In genomic region chr10:21372651-21373410, GRCh38 we compare ENCODE assay signal across 9 cellular contexts.
DNase-seq lines count a peak whose midpoint lies in the region; ATAC-seq and TF ChIP-seq lines count a peak whose summit lies in the region.
"Had no signal": no experiment of that assay in that cellular context is flagged by ENCODE, and none has a peak within 500 bp of the region (broad histone marks: within the 10 kb centered on the region; RNA-seq: fewer than 3 reads in every experiment).

No MANE protein-coding gene starts in this region.

- no peaks in the 10 kb centered on the region for H3K79me2 ChIP-seq in OCI-LY7 (ENCODE audit: insufficient read depth, low read depth, low read length)
- no peaks in the 10 kb centered on the region for H3K79me2 ChIP-seq in hepatocyte

- H3K27ac Mint-ChIP-seq in activated naive CD8-positive, alpha-beta T cell treated with anti-CD3 and anti-CD28 coated beads for 36 hours = peak overlapping the region; percentile 77
- H3K27ac Mint-ChIP-seq in stimulated activated effector memory CD8-positive, alpha-beta T cell treated with anti-CD3 and anti-CD28 coated beads, Interleukin-12 subunit alpha, Interleukin-12 subunit beta, amount 100 ng/mL, for 72 hours = no peak overlapping the region

- H3K27me3 ChIP-seq in hepatocyte = no peaks in the 10 kb centered on the region

- no peaks in the 10 kb centered on the region for H3K27me3 Mint-ChIP-seq in activated naive CD8-positive, alpha-beta T cell treated with anti-CD3 and anti-CD28 coated beads for 36 hours

- no peak overlapping the region for H3K4me2 ChIP-seq in OCI-LY7 (ENCODE audit: low read length)
- peak overlapping the region; percentile 45 for H3K4me2 ChIP-seq in hepatocyte

- H3K9me3 ChIP-seq in OCI-LY7 (ENCODE audit: low read length) = no peaks in the 10 kb centered on the region
- H3K9me3 ChIP-seq in hepatocyte (ENCODE audit: low read depth) = no peaks in the 10 kb centered on the region

- H3K27ac ChIP-seq in OCI-LY7 (ENCODE audit: low read depth, low read length, poor library complexity, severe bottlenecking) (no peak overlapping the region), hepatocyte (peak overlapping the region; percentile 31)

- CTCF ChIA-PET in OCI-LY7 (lab: Charles Lee; ENCODE audit: unreplicated experiment) = interaction anchor here (0.5 kb wide), 1 partner anchor 899 kb away, joined by 3 read pairs; no protein-coding TSS in a partner anchor

- TF ChIP-seq CTCF in OCI-LY7 (conservative IDR thresholded peaks at IDR 0.05; ENCODE audit: low read length) (no peak), hepatocyte (IDR thresholded peaks at IDR 0.05; ENCODE audit: poor library complexity) (no peak)

- whole genome bisulfite sequencing in hepatocyte (ENCODE audit: low lambda C conversion rate, missing lambda C conversion rate) = 67% methylated on average over 4 of the region's 4 CpGs

- BruUV-seq in OCI-LY7 (replicated peaks; lab: Mats Ljungman, UMichigan) = no TSS peak

- DNase-seq in SKM-1 treated with dmso at 0.1 percent for 144 hours (lab: John Stamatoyannopoulos, UW; ENCODE audit: unreplicated experiment) = peak; percentile 10
- DNase-seq in SKM-1 (lab: John Stamatoyannopoulos, UW; ENCODE audit: unreplicated experiment) = no peak
- peak; percentile 27 for DNase-seq in OCI-LY7 (ENCODE audit: low spot score)
- DNase-seq in activated naive CD8-positive, alpha-beta T cell treated with anti-CD3 and anti-CD28 coated beads for 36 hours = peak; percentile 24
- peak; percentile 66 for DNase-seq in hepatocyte (ENCODE audit: low spot score)
- DNase-seq in stimulated activated effector memory CD8-positive, alpha-beta T cell treated with anti-CD3 and anti-CD28 coated beads, Interleukin-12 subunit alpha, Interleukin-12 subunit beta, amount 100 ng/mL, for 72 hours (ENCODE audit: low spot score in 2 of 2) = no peak
- no peak for DNase-seq in globus pallidus (ENCODE audit: low spot score)
- DNase-seq: naive B cell had no signal

- no peaks in the 10 kb centered on the region for H3K4me1 ChIP-seq in OCI-LY7 (ENCODE audit: insufficient read depth, low read length, poor library complexity, severe bottlenecking)
- H3K4me1 ChIP-seq in hepatocyte (ENCODE audit: insufficient read depth) = peaks cover 17% of the 10 kb centered on the region

- H3K4me3 ChIP-seq in OCI-LY7 (ENCODE audit: low read depth, low read length, poor library complexity, severe bottlenecking) (no peak overlapping the region), hepatocyte (no peak overlapping the region)

- POLR2A ChIA-PET in OCI-LY7 (lab: Charles Lee) = interaction anchor here (0.5 kb wide), 1 partner anchor 50 kb away, joined by 3 read pairs; no protein-coding TSS in a partner anchor

- H3K4me1 Mint-ChIP-seq in activated naive CD8-positive, alpha-beta T cell treated with anti-CD3 and anti-CD28 coated beads for 36 hours = peaks cover 10% of the 10 kb centered on the region
- no peaks in the 10 kb centered on the region for H3K4me1 Mint-ChIP-seq in stimulated activated effector memory CD8-positive, alpha-beta T cell treated with anti-CD3 and anti-CD28 coated beads, Interleukin-12 subunit alpha, Interleukin-12 subunit beta, amount 100 ng/mL, for 72 hours

- H4K20me1 ChIP-seq in OCI-LY7 (ENCODE audit: insufficient read depth, low read length) (no peaks in the 10 kb centered on the region), hepatocyte (ENCODE audit: insufficient read depth, poor library complexity, severe bottlenecking) (no peaks in the 10 kb centered on the region)

- intact Hi-C loops in OCI-LY7 (cut with micrococcal nuclease; ENCODE audit: unreplicated experiment) = no loop called here

- H3K36me3 ChIP-seq in OCI-LY7 (ENCODE audit: insufficient read depth, low read length) = no peaks in the 10 kb centered on the region
- no peaks in the 10 kb centered on the region for H3K36me3 ChIP-seq in hepatocyte (replicated peaks; ENCODE audit: insufficient read depth, low read depth)

- ATAC-seq in HG03095 (IDR thresholded peaks at IDR 0.05; ENCODE audit: unreplicated experiment) = peak; percentile 87
- ATAC-seq in stimulated activated effector memory CD8-positive, alpha-beta T cell treated with anti-CD3 and anti-CD28 coated beads, Interleukin-12 subunit alpha, Interleukin-12 subunit beta, amount 100 ng/mL, for 72 hours = peak; percentile 60

- H3K4me3 Mint-ChIP-seq in activated naive CD8-positive, alpha-beta T cell treated with anti-CD3 and anti-CD28 coated beads for 36 hours = peak overlapping the region; percentile 45
- no peak overlapping the region for H3K4me3 Mint-ChIP-seq in stimulated activated effector memory CD8-positive, alpha-beta T cell treated with anti-CD3 and anti-CD28 coated beads, Interleukin-12 subunit alpha, Interleukin-12 subunit beta, amount 100 ng/mL, for 72 hours
- H3K4me3 Mint-ChIP-seq: naive B cell had no signal

- H3K9me2 ChIP-seq in OCI-LY7 (ENCODE audit: insufficient read depth, low read length) (no peaks in the 10 kb centered on the region), hepatocyte (replicated peaks; ENCODE audit: insufficient read depth) (no peaks in the 10 kb centered on the region)

- H3K36me3 Mint-ChIP-seq in activated naive CD8-positive, alpha-beta T cell treated with anti-CD3 and anti-CD28 coated beads for 36 hours = no peaks in the 10 kb centered on the region
- H3K36me3 Mint-ChIP-seq in stimulated activated effector memory CD8-positive, alpha-beta T cell treated with anti-CD3 and anti-CD28 coated beads, Interleukin-12 subunit alpha, Interleukin-12 subunit beta, amount 100 ng/mL, for 72 hours = no peaks in the 10 kb centered on the region
- H3K36me3 Mint-ChIP-seq: naive B cell had no signal

- H3K9me3 Mint-ChIP-seq in activated naive CD8-positive, alpha-beta T cell treated with anti-CD3 and anti-CD28 coated beads for 36 hours = no peaks in the 10 kb centered on the region
- no peaks in the 10 kb centered on the region for H3K9me3 Mint-ChIP-seq in stimulated activated effector memory CD8-positive, alpha-beta T cell treated with anti-CD3 and anti-CD28 coated beads, Interleukin-12 subunit alpha, Interleukin-12 subunit beta, amount 100 ng/mL, for 72 hours
- H3K9me3 Mint-ChIP-seq: naive B cell had no signal

- H2AFZ ChIP-seq in OCI-LY7 (ENCODE audit: low read length) = peak overlapping the region; percentile 8; the same call in 1 of the 2 replicates
- H2AFZ ChIP-seq in hepatocyte = peak overlapping the region; percentile 27

Comparison
In these comparisons a context has a peak if more than half of its experiments do, and no peak if none do; other contexts are left out.
1. DNase-seq: peak in SKM-1 treated with dmso at 0.1 percent for 144 hours (single experiment), OCI-LY7 (single experiment), activated naive CD8-positive, alpha-beta T cell treated with anti-CD3 and anti-CD28 coated beads for 36 hours (single experiment) and hepatocyte (single experiment); none in SKM-1 (single experiment), stimulated activated effector memory CD8-positive, alpha-beta T cell treated with anti-CD3 and anti-CD28 coated beads, Interleukin-12 subunit alpha, Interleukin-12 subunit beta, amount 100 ng/mL, for 72 hours (0 of 2) and globus pallidus (single experiment).